In genomic region chr7:50369408-50370026, GRCh38 we compare ENCODE assay signal across 8 cellular contexts.
DNase-seq lines count a peak whose midpoint lies in the region; ATAC-seq, FAIRE-seq and TF ChIP-seq lines count a peak whose summit lies in the region.

No MANE protein-coding gene starts in this region.

- no peak for FAIRE-seq in frontal cortex (lab: Jason Lieb, UNC)

- H3K9me3 Mint-ChIP-seq in activated naive CD8-positive, alpha-beta T cell (ENCODE audit: low read depth) = no peaks in the 10 kb centered on the region

- no peak overlapping the region for H4K8ac ChIP-seq in mesenchymal stem cell (ENCODE audit: low read length)

- H2AK5ac ChIP-seq in mesenchymal stem cell (ENCODE audit: low read length, severe bottlenecking) = no peak overlapping the region

- H3K18ac ChIP-seq in mesenchymal stem cell (ENCODE audit: low read depth in 1 of 2, low read length in 2 of 2) = no peak overlapping the region

- H3K4me1 Mint-ChIP-seq in activated naive CD8-positive, alpha-beta T cell (ENCODE audit: low read depth) = peaks cover 97% of the 10 kb centered on the region

- H3K79me1 ChIP-seq in mesenchymal stem cell (replicated peaks; ENCODE audit: low read length, poor library complexity, severe bottlenecking) = no peaks in the 10 kb centered on the region

- H2BK15ac ChIP-seq in mesenchymal stem cell (ENCODE audit: low read depth, poor library complexity, severe bottlenecking) = no peak overlapping the region

- no peaks in the 10 kb centered on the region for H3K36me3 ChIP-seq in mesenchymal stem cell (ENCODE audit: control insufficient read depth in 1 of 2, insufficient read depth in 2 of 2, low read depth in 1 of 2, low read length in 2 of 2)

- H3K27me3 ChIP-seq in mesenchymal stem cell (ENCODE audit: control insufficient read depth in 1 of 2, insufficient read depth in 1 of 2, low read length in 2 of 2) = peaks cover 9 to 12% of the 10 kb centered on the region in 2 experiments

- H3K36me3 Mint-ChIP-seq in activated naive CD8-positive, alpha-beta T cell = peaks cover 37% of the 10 kb centered on the region

- no peak overlapping the region for H3K9ac ChIP-seq in mesenchymal stem cell (ENCODE audit: low read length)

- H3K4me3 ChIP-seq in GM12865 (ENCODE audit: low read depth, low read length) = no peak overlapping the region
- H3K4me3 ChIP-seq in mesenchymal stem cell (ENCODE audit: insufficient read depth in 1 of 2, low read depth in 1 of 2, low read length in 2 of 2) = no peak overlapping the region

- H3K23ac ChIP-seq in mesenchymal stem cell (ENCODE audit: low read length in 2 of 2) = no peak overlapping the region

- peak overlapping the region; percentile 51 for H3K4me3 Mint-ChIP-seq in activated naive CD8-positive, alpha-beta T cell

- no peak overlapping the region for H2AFZ ChIP-seq in mesenchymal stem cell (ENCODE audit: low read depth, low read length)

- no peaks in the 10 kb centered on the region for H3K4me1 ChIP-seq in mesenchymal stem cell (ENCODE audit: control insufficient read depth, insufficient read depth, low read depth, low read length)

- no peaks in the 10 kb centered on the region for H3K27me3 Mint-ChIP-seq in activated naive CD8-positive, alpha-beta T cell

- no peak overlapping the region for H4K91ac ChIP-seq in mesenchymal stem cell (ENCODE audit: low read length)

- no peak overlapping the region for H3K27ac ChIP-seq in mesenchymal stem cell (ENCODE audit: low read length, poor library complexity, severe bottlenecking)

- DNase-seq in AML-193 (lab: John Stamatoyannopoulos, UW) (peak; percentile 45 to 65), GM12865 (ENCODE audit: low read depth) (peak; percentile 81), NCI-H510A (lab: John Stamatoyannopoulos, UW) (peak; percentile 22), mesenchymal stem cell (peak; percentile 15), frontal cortex (ENCODE audit: low spot score in 2 of 2) (no peak), hepatic stellate cell (ENCODE audit: low spot score) (no peak)

- no peak overlapping the region for H2BK5ac ChIP-seq in mesenchymal stem cell (ENCODE audit: low read depth, low read length, poor library complexity, severe bottlenecking)

- no peak overlapping the region for H3K4me2 ChIP-seq in mesenchymal stem cell (ENCODE audit: low read length, poor library complexity, severe bottlenecking)

- peak overlapping the region; percentile 100 for H3K27ac Mint-ChIP-seq in activated naive CD8-positive, alpha-beta T cell

- H3K4ac ChIP-seq in mesenchymal stem cell (ENCODE audit: low read depth in 1 of 2, low read length in 2 of 2) = no peak overlapping the region

- WGBS in mesenchymal stem cell = 7% methylated on average over 3 of the region's 6 CpGs

- H2BK12ac ChIP-seq in mesenchymal stem cell (ENCODE audit: low read length in 2 of 2) = no peak overlapping the region

- peaks cover 13% of the 10 kb centered on the region for H3K9me3 ChIP-seq in mesenchymal stem cell (ENCODE audit: control insufficient read depth, low read length)

- peak; percentile 61 for TF ChIP-seq CTCF in GM12865 (IDR thresholded peaks at IDR 0.05; ENCODE audit: insufficient read depth, low read depth, low read length, missing control alignments)

- no peak overlapping the region for H2BK120ac ChIP-seq in mesenchymal stem cell (ENCODE audit: low read depth, low read length)

- no peak overlapping the region for H3K14ac ChIP-seq in mesenchymal stem cell (ENCODE audit: low read length in 2 of 2)

- ATAC-seq in GM21737 (IDR thresholded peaks at IDR 0.05; ENCODE audit: unreplicated experiment) = no peak

Comparison
In these comparisons a context has a peak if more than half of its experiments do, and no peak if none do; other contexts are left out.
1. DNase-seq: peak in AML-193 (2 of 2), GM12865 (single experiment), NCI-H510A (single experiment) and mesenchymal stem cell (single experiment); none in frontal cortex (0 of 2) and hepatic stellate cell (single experiment).